10 cellular contexts compared by ENCODE assay signal in genomic region chr1:155191904-155192303, GRCh38. TPM values are rescaled to one million over a fixed set of nuclear protein-coding genes. Genes with fewer than 3 reads are reported as not detected.
DNase-seq lines count a peak whose midpoint lies in the region; ATAC-seq and TF ChIP-seq lines count a peak whose summit lies in the region.
"Had no signal": no experiment of that assay in that cellular context is flagged by ENCODE, and none has a peak within 500 bp of the region (broad histone marks: within the 10 kb centered on the region; RNA-seq: fewer than 3 reads in every experiment).

No MANE protein-coding gene starts in this region.

- DNase-seq in DMS53 treated with DMSO at 0.1 percent for 48 hours (lab: John Stamatoyannopoulos, UW; ENCODE audit: unreplicated experiment): peak; percentile 27
- DNase-seq in WERI-Rb-1: peak; percentile 36
- peak; percentile 22 to 67 (median 59) for DNase-seq in right cardiac atrium
- no peak for DNase-seq in GM13976 (ENCODE audit: low spot score)
- no peak for DNase-seq in AG08396 (ENCODE audit: low spot score)
- DNase-seq: effector CD4-positive, alpha-beta T cell; NCI-H69; T1000 had no signal

- TF ChIP-seq CTCF in WERI-Rb-1 (IDR thresholded peaks at IDR 0.05; ENCODE audit: low read depth, low read length) (no peak), GM13976 (IDR thresholded peaks at IDR 0.05; ENCODE audit: borderline replicate concordance, control extremely low read depth, extremely low read depth, insufficient read depth, missing control alignments) (no peak)

- H3K4me1 ChIP-seq in right cardiac atrium (ENCODE audit: control insufficient read depth, insufficient read depth, low read length): peaks cover 3% of the 10 kb centered on the region

- 91% methylated on average over 17 of the region's 17 CpGs for WGBS in right cardiac atrium

- H3K36me3 ChIP-seq in WERI-Rb-1: peaks cover 17% of the 10 kb centered on the region

- H3K27me3 ChIP-seq in WERI-Rb-1 (ENCODE audit: insufficient read depth, low read depth, severe bottlenecking) (no peaks in the 10 kb centered on the region), right cardiac atrium (ENCODE audit: control insufficient read depth, insufficient read depth) (no peaks in the 10 kb centered on the region)

- H3K27ac ChIP-seq in WERI-Rb-1: 0 out of 2 replicates have a peak overlapping the region, but pooled peaks have one; percentile 39
- H3K27ac ChIP-seq in right cardiac atrium (ENCODE audit: low read length): no peak overlapping the region
- peak overlapping the region in 15 of 21 experiments; percentile 70 to 95 (median 77) for H3K27ac ChIP-seq in skin epidermis

- H3K9me3 ChIP-seq in WERI-Rb-1 (ENCODE audit: severe bottlenecking) (no peaks in the 10 kb centered on the region), right cardiac atrium (ENCODE audit: control insufficient read depth, low read length) (no peaks in the 10 kb centered on the region)

- in situ Hi-C loops in GM13976 (cut with MboI; ENCODE audit: low sequenced_read_pairs, unreplicated experiment): no loop called here

- intact Hi-C loops in right cardiac atrium (cut with DNase I): no loop called here

- ATAC-seq in right cardiac atrium (no peak), GM21360 (IDR thresholded peaks at IDR 0.05; ENCODE audit: unreplicated experiment) (no peak)

- H3K4me3 ChIP-seq in WERI-Rb-1 (ENCODE audit: low read depth, low read length) (no peak overlapping the region), right cardiac atrium (ENCODE audit: low read length) (no peak overlapping the region), skin epidermis (no peak overlapping the region)

RNA-seq across cellular contexts. Expression of gene THBS3, which starts 15.8 kb away (rescaled TPM):
- 10 to 100 TPM; 16.5 to 33.4 (median 20.1) TPM for total RNA-seq in right cardiac atrium
- 19.6 TPM for polyA plus RNA-seq in right cardiac atrium

RNA-seq across cellular contexts. Expression of gene MTX1, which starts 16.6 kb away (rescaled TPM):
- 10 to 100 TPM; 20.1 to 24.3 (median 21.1) TPM for total RNA-seq in right cardiac atrium
- polyA plus RNA-seq in right cardiac atrium: 31.9 TPM

RNA-seq across cellular contexts. Expression of gene TRIM46, which starts 18.3 kb away (rescaled TPM):
- under 1 TPM; 0.17 to 0.37 (median 0.26) TPM for total RNA-seq in right cardiac atrium
- 0.18 TPM for polyA plus RNA-seq in right cardiac atrium

RNA-seq across cellular contexts. Expression of gene KRTCAP2, which starts 18.8 kb away (rescaled TPM):
- total RNA-seq in right cardiac atrium: 100 to 1,000 TPM; 122 to 150 (median 130) TPM
- polyA plus RNA-seq in right cardiac atrium: 217 TPM

RNA-seq across cellular contexts. Expression of gene DPM3, which starts 51.6 kb away (rescaled TPM):
- total RNA-seq in right cardiac atrium: 10 to 100 TPM; 71.2 to 81.6 (median 74.6) TPM
- 186 TPM for polyA plus RNA-seq in right cardiac atrium

Comparison
In these comparisons a context has a peak if more than half of its experiments do, and no peak if none do; other contexts are left out.
1. DNase-seq: peak in DMS53 treated with DMSO at 0.1 percent for 48 hours (single experiment), WERI-Rb-1 (single experiment) and right cardiac atrium (3 of 3); none in GM13976 (single experiment) and AG08396 (single experiment).